Comparison of ENCODE assay signal across 29 cellular contexts in genomic region chr9:29882767-29883166, GRCh38.
"Had no signal": no experiment of that assay in that cellular context is flagged by ENCODE, and none has a peak within 500 bp of the region (broad histone marks: within the 10 kb centered on the region; RNA-seq: fewer than 3 reads in every experiment).

No MANE protein-coding gene starts in this region.

- H3K4me1 ChIP-seq: parathyroid adenoma, psoas muscle, right lobe of liver, sigmoid colon, suprapubic skin, testis, tibial artery, upper lobe of right lung, uterus had no signal

- H3K36me3 Mint-ChIP-seq: neural progenitor cell; stimulated activated memory B cell treated with anti-CD40 and anti-IgM and Interleukin-4, amounts not matched to agents 10 μg/mL and 1 μg/mL and 100 μg/mL, for 72 hours; type B pancreatic cell had no signal

- H3K4me2 ChIP-seq: neural progenitor cell had no signal

- DNase-seq: natural killer cell; occipital lobe; ovary; posterior cingulate gyrus; psoas muscle; right cardiac atrium; right lobe of liver; sigmoid colon; small intestine; stimulated activated CD4-positive, alpha-beta T cell treated with anti-CD3 and anti-CD28 coated beads, Interleukin-15, amount 100 ng/mL, for 24 hours; stimulated activated CD4-positive, alpha-beta T cell treated with anti-CD3 and anti-CD28 coated beads, Interleukin-4, amount 100 ng/mL, for 1 hour; stimulated activated CD4-positive, alpha-beta T cell treated with anti-CD3 and anti-CD28 coated beads, Interleukin-4, amount 100 ng/mL, for 4 hours; stimulated activated CD8-positive, alpha-beta memory T cell treated with anti-CD3 and anti-CD28 coated beads, Interleukin-4, amount 100 ng/mL, for 48 hours; stimulated activated naive CD4-positive, alpha-beta T cell; stimulated activated naive CD8-positive, alpha-beta T cell treated with anti-CD3 and anti-CD28 coated beads, Interleukin-15, amount 100 ng/mL, for 72 hours; stimulated activated naive CD8-positive, alpha-beta T cell treated with anti-CD3 and anti-CD28 coated beads, Interleukin-15, Interleukin-2, amounts not matched to agents 100 U/mL and 50 U/mL, for 24 hours; substantia nigra; testis; tibial artery; transverse colon; upper lobe of right lung; uterus had no signal

- H3K9me3 Mint-ChIP-seq: nephron; neural progenitor cell; stimulated activated memory B cell treated with anti-CD40 and anti-IgM and Interleukin-4, amounts not matched to agents 10 μg/mL and 1 μg/mL and 100 μg/mL, for 72 hours; type B pancreatic cell had no signal

- H3K9ac ChIP-seq: neural progenitor cell, parathyroid adenoma had no signal

- ATAC-seq: natural killer cell; psoas muscle; right cardiac atrium; right lobe of liver; stimulated activated memory B cell treated with anti-CD40 and anti-IgM and Interleukin-4, amounts not matched to agents 10 μg/mL and 1 μg/mL and 100 μg/mL, for 72 hours; stimulated activated naive CD8-positive, alpha-beta T cell treated with anti-CD3 and anti-CD28 coated beads, Interleukin-15, amount 100 ng/mL, for 72 hours; stimulated activated naive CD8-positive, alpha-beta T cell treated with anti-CD3 and anti-CD28 coated beads, Interleukin-15, Interleukin-2, amounts not matched to agents 100 U/mL and 50 U/mL, for 24 hours; upper lobe of right lung had no signal

- H3K9me3 ChIP-seq: ovary, psoas muscle, right lobe of liver, sigmoid colon, suprapubic skin, testis, tibial artery, transverse colon, upper lobe of right lung, uterus had no signal

- H3K36me3 ChIP-seq: neural progenitor cell, ovary, right lobe of liver, sigmoid colon, suprapubic skin, tibial artery, transverse colon, upper lobe of right lung, uterus had no signal

- H3K4me3 Mint-ChIP-seq: natural killer cell; nephron; neural progenitor cell; stimulated activated memory B cell treated with anti-CD40 and anti-IgM and Interleukin-4, amounts not matched to agents 10 μg/mL and 1 μg/mL and 100 μg/mL, for 72 hours; stimulated activated naive CD8-positive, alpha-beta T cell treated with anti-CD3 and anti-CD28 coated beads, Interleukin-15, amount 100 ng/mL, for 72 hours; type B pancreatic cell had no signal

- H3K27me3 ChIP-seq: neural progenitor cell, ovary, right lobe of liver, sigmoid colon, suprapubic skin, testis, tibial artery, transverse colon, upper lobe of right lung, uterus had no signal

- H3K27me3 Mint-ChIP-seq: progenitor cell of endocrine pancreas; stimulated activated memory B cell treated with anti-CD40 and anti-IgM and Interleukin-4, amounts not matched to agents 10 μg/mL and 1 μg/mL and 100 μg/mL, for 72 hours; stimulated activated naive CD8-positive, alpha-beta T cell treated with anti-CD3 and anti-CD28 coated beads, Interleukin-15, amount 100 ng/mL, for 72 hours; type B pancreatic cell had no signal

- H2AFZ ChIP-seq: neural progenitor cell, parathyroid adenoma had no signal

- H3K4me1 Mint-ChIP-seq: natural killer cell; nephron; neural progenitor cell; stimulated activated memory B cell treated with anti-CD40 and anti-IgM and Interleukin-4, amounts not matched to agents 10 μg/mL and 1 μg/mL and 100 μg/mL, for 72 hours; stimulated activated naive CD8-positive, alpha-beta T cell treated with anti-CD3 and anti-CD28 coated beads, Interleukin-15, amount 100 ng/mL, for 72 hours had no signal

- H3K79me2 ChIP-seq: parathyroid adenoma had no signal

- H3K4me3 ChIP-seq: neural progenitor cell, ovary, psoas muscle, right lobe of liver, sigmoid colon, suprapubic skin, testis, tibial artery, transverse colon, upper lobe of right lung, uterus had no signal

- H3K27ac Mint-ChIP-seq: natural killer cell; nephron; neural progenitor cell; progenitor cell of endocrine pancreas; stimulated activated memory B cell treated with anti-CD40 and anti-IgM and Interleukin-4, amounts not matched to agents 10 μg/mL and 1 μg/mL and 100 μg/mL, for 72 hours; stimulated activated naive CD8-positive, alpha-beta T cell treated with anti-CD3 and anti-CD28 coated beads, Interleukin-15, amount 100 ng/mL, for 72 hours; type B pancreatic cell had no signal

- H3K27ac ChIP-seq: neural progenitor cell, ovary, parathyroid adenoma, psoas muscle, right lobe of liver, sigmoid colon, suprapubic skin, testis, tibial artery, transverse colon, upper lobe of right lung, uterus had no signal
